ENCODE assay signal across 21 cellular contexts in the genomic region with DNA sequence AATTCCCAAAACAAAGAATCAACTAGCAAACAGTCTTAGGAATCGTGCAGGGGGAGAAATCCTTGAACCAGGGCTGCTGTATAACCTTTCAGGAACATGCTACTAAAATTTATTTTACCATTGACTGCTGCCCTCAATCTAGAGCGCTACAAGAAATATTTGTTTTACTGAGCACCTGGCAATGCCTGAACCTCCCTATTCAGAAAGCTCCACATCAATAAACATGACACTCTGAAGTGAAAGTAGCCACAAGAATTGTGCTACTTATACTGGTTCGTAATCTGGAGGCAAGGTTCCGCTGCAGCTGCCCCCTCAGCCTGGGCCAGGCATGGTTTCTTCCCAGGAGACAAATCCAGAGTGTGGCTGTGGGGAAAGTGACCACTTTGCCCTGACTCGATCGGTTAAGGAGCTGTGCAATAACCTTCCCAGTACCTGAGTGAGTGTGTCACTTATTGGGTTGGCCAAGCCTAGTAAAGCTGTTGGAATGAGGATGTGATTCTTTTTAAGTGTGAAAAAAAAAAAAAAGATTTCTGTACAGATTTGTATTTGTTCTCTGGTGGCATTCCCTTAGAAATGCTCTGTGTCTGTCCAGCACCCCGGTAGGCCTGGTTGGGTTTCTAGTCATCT. TPM values are rescaled to one million over a fixed set of nuclear protein-coding genes. Genes with fewer than 3 reads are reported as not detected.
DNase-seq lines count a peak whose midpoint lies in the region; ATAC-seq lines count a peak whose summit lies in the region.
"Had no signal": no experiment of that assay in that cellular context is flagged by ENCODE, and none has a peak within 500 bp of the region (broad histone marks: within the 10 kb centered on the region; RNA-seq: fewer than 3 reads in every experiment).

No MANE protein-coding gene starts in this region.

- H4K91ac ChIP-seq in trophoblast cell (ENCODE audit: low read depth, low read length): no peak overlapping the region

- H3K79me2 ChIP-seq in trophoblast cell (ENCODE audit: control insufficient read depth, insufficient read depth, low read length, poor library complexity): no peaks in the 10 kb centered on the region

- H3K4ac ChIP-seq in trophoblast cell (ENCODE audit: low read depth, low read length): no peak overlapping the region

- H3K14ac ChIP-seq in trophoblast cell (ENCODE audit: low read length): no peak overlapping the region

- no peak overlapping the region for H3K9ac ChIP-seq in trophoblast cell (ENCODE audit: low read length)

- WGBS in trophoblast cell (ENCODE audit: extremely low coverage, insufficient coverage, insufficient read length): no CpG with 5 or more reads among the region's 7 CpGs

- H3K18ac ChIP-seq in trophoblast cell (ENCODE audit: low read length): no peak overlapping the region

- H2BK120ac ChIP-seq in trophoblast cell (ENCODE audit: insufficient read depth, low read length, poor library complexity): no peak overlapping the region

- no peaks in the 10 kb centered on the region for H3K9me3 ChIP-seq in T-helper 17 cell (ENCODE audit: control insufficient read depth, low read length, poor library complexity, severe bottlenecking)
- H3K9me3 ChIP-seq in trophoblast cell (ENCODE audit: insufficient read depth, low read depth, low read length): no peaks in the 10 kb centered on the region
- H3K9me3 ChIP-seq: psoas muscle had no signal

- H2BK12ac ChIP-seq in trophoblast cell (ENCODE audit: low read length): no peak overlapping the region

- no peak overlapping the region for H3K4me3 ChIP-seq in trophoblast cell (ENCODE audit: low read depth, low read length)
- H3K4me3 ChIP-seq: GM23338, psoas muscle had no signal

- no peak overlapping the region for H2BK5ac ChIP-seq in trophoblast cell (ENCODE audit: low read depth, low read length, poor library complexity)

- H2AK5ac ChIP-seq in trophoblast cell (ENCODE audit: low read length): no peak overlapping the region

- ATAC-seq in T-helper 17 cell (no peak), GM19455 (IDR thresholded peaks at IDR 0.05; ENCODE audit: unreplicated experiment) (no peak)
- ATAC-seq: GM23338; left ventricle myocardium superior; naive thymus-derived CD4-positive, alpha-beta T cell; psoas muscle; T-cell had no signal

- no peak overlapping the region for H3K4me2 ChIP-seq in trophoblast cell (ENCODE audit: low read length)
- H3K4me2 ChIP-seq: GM23338 had no signal

- H3K27me3 Mint-ChIP-seq in T-helper 17 cell: peaks cover 54% of the 10 kb centered on the region

- no peak overlapping the region for H2AFZ ChIP-seq in trophoblast cell (ENCODE audit: insufficient read depth, low read length, poor library complexity)
- H2AFZ ChIP-seq: GM23338 had no signal

- H3K79me1 ChIP-seq in trophoblast cell (ENCODE audit: low read length): no peaks in the 10 kb centered on the region

- no peak overlapping the region for H4K12ac ChIP-seq in trophoblast cell (ENCODE audit: low read depth, low read length)

- no peak overlapping the region for H3K23ac ChIP-seq in trophoblast cell (ENCODE audit: low read length)

- H3K36me3 ChIP-seq in trophoblast cell (ENCODE audit: control insufficient read depth in 1 of 2, insufficient read depth in 2 of 2, low read length in 2 of 2): no peaks in the 10 kb centered on the region

- H3K4me1 Mint-ChIP-seq in T-helper 17 cell: no peaks in the 10 kb centered on the region
- H3K4me1 Mint-ChIP-seq: CD4-positive, CD25-positive, alpha-beta regulatory T cell; naive thymus-derived CD4-positive, alpha-beta T cell; T-cell had no signal

- peaks cover 0 to 3% of the 10 kb centered on the region in 2 experiments for H3K4me1 ChIP-seq in trophoblast cell (ENCODE audit: control insufficient read depth in 1 of 2, insufficient read depth in 2 of 2, low read length in 2 of 2)
- H3K4me1 ChIP-seq: psoas muscle had no signal

- no peak overlapping the region for H3K27ac Mint-ChIP-seq in T-helper 17 cell
- H3K27ac Mint-ChIP-seq: CD4-positive, CD25-positive, alpha-beta regulatory T cell; GM23338; naive thymus-derived CD4-positive, alpha-beta T cell; T-cell had no signal

- H3K36me3 Mint-ChIP-seq in T-helper 17 cell (ENCODE audit: low read depth): peaks cover 2% of the 10 kb centered on the region
- H3K36me3 Mint-ChIP-seq: CD4-positive, CD25-positive, alpha-beta regulatory T cell; naive thymus-derived CD4-positive, alpha-beta T cell; T-cell had no signal

- H3K4me3 Mint-ChIP-seq in T-helper 17 cell: peak overlapping the region; percentile 28
- H3K4me3 Mint-ChIP-seq: CD4-positive, CD25-positive, alpha-beta regulatory T cell; GM23338; T-cell had no signal

- DNase-seq in ELR (ENCODE audit: low read depth) (peak; percentile 25), T-helper 17 cell (no peak), islet precursor cell (peak; percentile 21), trophoblast cell (peak; percentile 52 to 64), anterior cingulate cortex (lab: John Stamatoyannopoulos, UW) (no peak), GDM1 (lab: John Stamatoyannopoulos, UW) (no peak)
- DNase-seq in activated effector memory CD4-positive, alpha-beta T cell treated with Interleukin-2 at 50 U/mL for 16 hours: no peak
- DNase-seq: activated CD4-positive, alpha-beta T cell treated with anti-CD3 and anti-CD28 coated beads, Interleukin-2, amount 50 U/mL, for 48 hours; activated naive CD4-positive, alpha-beta T cell treated with anti-CD3 and anti-CD28 coated beads, Interleukin-2, amount 50 U/mL, for 16 hours; CD4-positive, CD25-positive, alpha-beta regulatory T cell; foreskin melanocyte; left ventricle myocardium superior; MM.1S; naive thymus-derived CD4-positive, alpha-beta T cell; NCI-H345; NK-92 treated with Interleukin-12 subunit alpha and Interleukin-12 subunit beta, amount 100 ng/mL, for 24 hours; psoas muscle; T-cell had no signal

- no peak overlapping the region for H3K27ac ChIP-seq in trophoblast cell (ENCODE audit: low read depth, low read length)
- H3K27ac ChIP-seq: psoas muscle had no signal

- no peaks in the 10 kb centered on the region for H3K27me3 ChIP-seq in trophoblast cell (ENCODE audit: insufficient read depth, low read length)

- H4K8ac ChIP-seq in trophoblast cell (ENCODE audit: low read depth, low read length): no peak overlapping the region

RNA-seq across cellular contexts. Expression of a gene that starts 7.7 kb away (rescaled TPM):
- total RNA-seq in T-helper 17 cell: not detected
- polyA plus RNA-seq in trophoblast cell (2013): 0.11 and 0.14 TPM in 2 replicates
- total RNA-seq: left ventricle myocardium superior, psoas muscle, T-cell had no signal
- polyA plus RNA-seq: AG04450; CD4-positive, CD25-positive, alpha-beta regulatory T cell; naive thymus-derived CD4-positive, alpha-beta T cell; psoas muscle had no signal

Comparison
In these comparisons a context has a peak if more than half of its experiments do, and no peak if none do; other contexts are left out.
1. DNase-seq: peak in ELR (single experiment), islet precursor cell (single experiment) and trophoblast cell (2 of 2); none in T-helper 17 cell (0 of 3), activated effector memory CD4-positive, alpha-beta T cell treated with Interleukin-2 at 50 U/mL for 16 hours (single experiment), anterior cingulate cortex (0 of 58) and GDM1 (single experiment).